Comparison of ENCODE assay signal across 10 cellular contexts in genomic region chr20:2814587-2815051, GRCh38. TPM values are rescaled to one million over a fixed set of nuclear protein-coding genes. Genes with fewer than 3 reads are reported as not detected.
DNase-seq lines count a peak whose midpoint lies in the region; ATAC-seq and TF ChIP-seq lines count a peak whose summit lies in the region.
"Had no signal": no experiment of that assay in that cellular context is flagged by ENCODE, and none has a peak within 500 bp of the region (broad histone marks: within the 10 kb centered on the region; RNA-seq: fewer than 3 reads in every experiment).

C20orf141 (plus strand) TSS chr20:2814987; CDS start chr20:2815185, 198 bp downstream.

- no peak for DNase-seq in HCT116 (ENCODE audit: low read depth, low spot score)
- peak; percentile 99 for DNase-seq in foreskin fibroblast
- DNase-seq in stimulated activated effector memory CD8-positive, alpha-beta T cell treated with anti-CD3 and anti-CD28 coated beads, Interleukin-12 subunit alpha, Interleukin-12 subunit beta, amount 100 ng/mL, for 72 hours (ENCODE audit: low spot score in 2 of 2) = no peak
- no peak for DNase-seq in SHP77 treated with DMSO at 0.1 percent for 48 hours (lab: John Stamatoyannopoulos, UW)
- no peak for DNase-seq in NCI-H187 treated with DMSO at 0.1 percent for 48 hours (lab: John Stamatoyannopoulos, UW)
- DNase-seq in anterior cingulate cortex (lab: John Stamatoyannopoulos, UW) = no peak
- no peak for DNase-seq in DMS79 (lab: John Stamatoyannopoulos, UW)
- DNase-seq: activated naive CD4-positive, alpha-beta T cell; NCI-H526 treated with DMSO at 0.1 percent for 48 hours had no signal

- 0 out of 2 replicates have a peak, but pooled peaks have one; percentile 21 for ATAC-seq in HCT116
- ATAC-seq in SK-N-SH treated with all-trans-retinoic acid at 6 μM for 48 hours = peak; percentile 93
- peak; percentile 17 for ATAC-seq in stimulated activated effector memory CD8-positive, alpha-beta T cell treated with anti-CD3 and anti-CD28 coated beads, Interleukin-12 subunit alpha, Interleukin-12 subunit beta, amount 100 ng/mL, for 72 hours

- CTCF ChIA-PET in HCT116 (lab: Charles Lee) = no interaction called here

- peaks cover 6% of the 10 kb centered on the region for H3K4me1 Mint-ChIP-seq in stimulated activated effector memory CD8-positive, alpha-beta T cell treated with anti-CD3 and anti-CD28 coated beads, Interleukin-12 subunit alpha, Interleukin-12 subunit beta, amount 100 ng/mL, for 72 hours

- RAD21 ChIA-PET in HCT116 (lab: Charles Lee; ENCODE audit: low non-redundant PET in 1 of 2, low total read pairs in 2 of 2, uncharacterized antibody in 2 of 2, unreplicated experiment in 2 of 2) = no interaction called here

- H3K27me3 ChIP-seq in HCT116 (ENCODE audit: insufficient read depth, low read length) = no peaks in the 10 kb centered on the region

- no peak within 1 kb of the TSS for H3K9ac ChIP-seq in HCT116 (ENCODE audit: low read length)

- H3K79me2 ChIP-seq in HCT116 (ENCODE audit: insufficient read depth, low read length) = no peaks in the 10 kb centered on the region

- H3K4me3 ChIP-seq in HCT116 (replicated peaks in 1 of 2; ENCODE audit: low read depth in 1 of 2, low read length in 2 of 2) (no peak within 1 kb of the TSS), foreskin fibroblast (ENCODE audit: low read depth in 1 of 2, low read length in 2 of 2) (no peak within 1 kb of the TSS)

- TF ChIP-seq POLR2A in HCT116 (IDR thresholded peaks at IDR 0.05; ENCODE audit: borderline replicate concordance, extremely low read depth, insufficient read depth, insufficient read length) = no peak

- no peaks in the 10 kb centered on the region for H3K9me2 ChIP-seq in HCT116 (ENCODE audit: insufficient read depth)

- TF ChIP-seq CTCF in HCT116 (IDR thresholded peaks at IDR 0.05 in 2 of 3, conservative IDR thresholded peaks at IDR 0.05 in 1 of 3; ENCODE audit: borderline replicate concordance in 1 of 3, insufficient read depth in 1 of 3, low read depth in 2 of 3, low read length in 2 of 3) (no peak), foreskin fibroblast (IDR thresholded peaks at IDR 0.05; ENCODE audit: low read depth, low read length) (no peak)

- POLR2A ChIA-PET in HCT116 (lab: Charles Lee) = no interaction called here

- TF ChIP-seq RAD21 in HCT116 (IDR thresholded peaks at IDR 0.05; ENCODE audit: low read depth) = no peak

- H3K27ac ChIP-seq in HCT116 (ENCODE audit: low read depth, low read length) = no peak within 1 kb of the TSS

- H3K36me3 ChIP-seq in HCT116 (ENCODE audit: control insufficient read depth in 1 of 2, insufficient read depth in 2 of 2, low read length in 2 of 2) = no peaks in the 10 kb centered on the region

- no TSS peak for BruUV-seq in HCT116 (replicated peaks; lab: Mats Ljungman, UMichigan)

- H3K4me2 ChIP-seq in HCT116 (ENCODE audit: low read length) = peak within 1 kb of the TSS; percentile 23

- no peak within 1 kb of the TSS for H3K4me3 Mint-ChIP-seq in stimulated activated effector memory CD8-positive, alpha-beta T cell treated with anti-CD3 and anti-CD28 coated beads, Interleukin-12 subunit alpha, Interleukin-12 subunit beta, amount 100 ng/mL, for 72 hours

- H3K36me3 Mint-ChIP-seq in stimulated activated effector memory CD8-positive, alpha-beta T cell treated with anti-CD3 and anti-CD28 coated beads, Interleukin-12 subunit alpha, Interleukin-12 subunit beta, amount 100 ng/mL, for 72 hours = peaks cover 5% of the 10 kb centered on the region

- peaks cover 0 to 16% of the 10 kb centered on the region in 2 experiments; a peak in 1 of 4 replicates for H3K4me1 ChIP-seq in HCT116 (ENCODE audit: control insufficient read depth in 1 of 2, insufficient read depth in 2 of 2, low read length in 2 of 2)

- intact Hi-C loops in HCT116 (cut with micrococcal nuclease) = no loop called here

- H2AFZ ChIP-seq in HCT116 (ENCODE audit: low read depth, low read length, poor library complexity, severe bottlenecking) = no peak within 1 kb of the TSS

- H3K9me3 ChIP-seq in HCT116 (ENCODE audit: control insufficient read depth in 1 of 2, insufficient read depth in 1 of 2, low read depth in 1 of 2, low read length in 2 of 2) = peaks cover 4 to 9% of the 10 kb centered on the region in 2 experiments; a peak in 1 of 4 replicates

- no peaks in the 10 kb centered on the region for H4K20me1 ChIP-seq in HCT116 (ENCODE audit: insufficient read depth)

- H3K27ac Mint-ChIP-seq in stimulated activated effector memory CD8-positive, alpha-beta T cell treated with anti-CD3 and anti-CD28 coated beads, Interleukin-12 subunit alpha, Interleukin-12 subunit beta, amount 100 ng/mL, for 72 hours = no peak within 1 kb of the TSS

- peaks cover 5% of the 10 kb centered on the region for H3K9me3 Mint-ChIP-seq in stimulated activated effector memory CD8-positive, alpha-beta T cell treated with anti-CD3 and anti-CD28 coated beads, Interleukin-12 subunit alpha, Interleukin-12 subunit beta, amount 100 ng/mL, for 72 hours

TF ChIP-seq in HCT116, 20 proteins besides CTCF, POLR2A, EP300 and RAD21:
- TF ChIP-seq JUND (IDR thresholded peaks at IDR 0.05) (no peak), FOSL1 (IDR thresholded peaks at IDR 0.05; ENCODE audit: low read depth) (no peak), EZH2phosphoT487 (IDR thresholded peaks at IDR 0.05; ENCODE audit: borderline replicate concordance) (no peak), ELF1 (IDR thresholded peaks at IDR 0.05; ENCODE audit: borderline replicate concordance, low read depth) (no peak)

TF ChIP-seq in SK-N-SH treated with all-trans-retinoic acid at 6 μM for 48 hours, 23 proteins besides CTCF, POLR2A, EP300 and RAD21:
- TF ChIP-seq CSDC2 (CRISPR knock-in tag; IDR thresholded peaks at IDR 0.05) (no peak), ZNF565 (CRISPR knock-in tag; conservative IDR thresholded peaks at IDR 0.05; ENCODE audit: low read depth) (no peak), ESRRG (CRISPR knock-in tag; IDR thresholded peaks at IDR 0.05) (no peak), BACH2 (CRISPR knock-in tag; IDR thresholded peaks at IDR 0.05; ENCODE audit: borderline replicate concordance) (no peak), PATZ1 (CRISPR knock-in tag; IDR thresholded peaks at IDR 0.05; ENCODE audit: borderline replicate concordance) (no peak), GLIS3 (CRISPR knock-in tag; IDR thresholded peaks at IDR 0.05) (no peak), OSR1 (CRISPR knock-in tag; IDR thresholded peaks at IDR 0.05) (no peak), ISL1 (CRISPR knock-in tag; IDR thresholded peaks at IDR 0.05) (0 out of 2 replicates have a peak, but pooled peaks have one; percentile 9), SNAI2 (CRISPR knock-in tag; IDR thresholded peaks at IDR 0.05) (no peak), ZNF70 (CRISPR knock-in tag; IDR thresholded peaks at IDR 0.05) (no peak), ZFP3 (CRISPR knock-in tag; IDR thresholded peaks at IDR 0.05) (0 out of 2 replicates have a peak, but pooled peaks have one; percentile 64), CREB5 (CRISPR knock-in tag; IDR thresholded peaks at IDR 0.05; ENCODE audit: low read depth) (no peak), TOX (CRISPR knock-in tag; IDR thresholded peaks at IDR 0.05; ENCODE audit: borderline replicate concordance) (no peak)

RNA-seq across cellular contexts. Expression of gene C20orf141, which starts in this region (rescaled TPM):
- not detected for total RNA-seq in HCT116 (2021; ENCODE audit: unreplicated experiment)
- polyA plus RNA-seq in HCT116 (2012) = not detected in 2 replicates

Comparison
In these comparisons a context has a peak if more than half of its experiments do, and no peak if none do; other contexts are left out.
1. Peak in ATAC-seq and H3K4me2 ChIP-seq in HCT116; RNA of the gene not detected or under 1 TPM.
2. ATAC-seq: peak in every context shown above with its lines; median percentile 93 in SK-N-SH treated with all-trans-retinoic acid at 6 μM for 48 hours; 21 in HCT116; 17 in stimulated activated effector memory CD8-positive, alpha-beta T cell treated with anti-CD3 and anti-CD28 coated beads, Interleukin-12 subunit alpha, Interleukin-12 subunit beta, amount 100 ng/mL, for 72 hours.
3. DNase-seq: peak in foreskin fibroblast (2 of 2); none in HCT116 (single experiment), stimulated activated effector memory CD8-positive, alpha-beta T cell treated with anti-CD3 and anti-CD28 coated beads, Interleukin-12 subunit alpha, Interleukin-12 subunit beta, amount 100 ng/mL, for 72 hours (0 of 2), SHP77 treated with DMSO at 0.1 percent for 48 hours (single experiment), NCI-H187 treated with DMSO at 0.1 percent for 48 hours (single experiment), anterior cingulate cortex (0 of 58) and DMS79 (single experiment).